ENCODE assay signal across 25 cellular contexts in the genomic region with DNA sequence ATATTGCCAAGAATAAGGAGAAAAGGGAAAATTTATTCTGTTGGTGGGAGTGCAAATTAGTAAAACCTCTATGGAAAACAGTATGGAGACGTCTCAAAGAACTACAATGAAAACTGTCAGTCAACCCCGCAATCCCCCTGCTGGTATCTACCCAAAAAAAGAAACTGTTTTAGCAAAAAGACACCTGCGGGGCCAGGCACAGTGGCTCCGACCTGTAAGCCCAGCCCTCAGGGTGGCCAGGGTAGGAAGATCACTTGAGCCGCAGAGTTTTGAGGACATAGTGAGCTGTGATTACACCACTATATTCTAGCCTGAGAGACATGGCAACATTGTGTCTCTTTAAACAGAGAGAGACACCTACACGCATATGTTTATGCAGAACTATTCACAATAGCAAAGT. TPM values are rescaled to one million over a fixed set of nuclear protein-coding genes. Genes with fewer than 3 reads are reported as not detected.
"Had no signal": no experiment of that assay in that cellular context is flagged by ENCODE, and none has a peak within 500 bp of the region (broad histone marks: within the 10 kb centered on the region; RNA-seq: fewer than 3 reads in every experiment).

No MANE protein-coding gene starts in this region.

- H3K4me3 Mint-ChIP-seq: IgD-negative memory B cell, T-cell had no signal

- H3K27ac ChIP-seq: HL-60, KMS-11, RWPE1 had no signal

- H3K9me3 ChIP-seq: SK-N-SH had no signal

- H3K27me3 Mint-ChIP-seq: IgD-negative memory B cell, T-cell had no signal

- DNase-seq: Kasumi-1, MM.1S, NCI-H1105, NCI-H1417, NCI-H1436 treated with DMSO at 0.1 percent for 48 hours, NCI-H1694, NCI-H1930, NCI-H2081, NCI-H2107, NCI-H2227 treated with DMSO at 0.1 percent for 48 hours, NCI-H524 treated with DMSO at 0.1 percent for 48 hours, NCI-H69, NCI-H774, PC-3, SHP77, SK-N-SH, SW 1271, T-cell had no signal

- H3K27ac Mint-ChIP-seq: IgD-negative memory B cell, T-cell had no signal

- H3K9ac ChIP-seq: KMS-11, SK-N-SH had no signal

- H3K4me2 ChIP-seq: KMS-11, SK-N-SH had no signal

- H3K4me3 ChIP-seq: K562 had no signal

- H3K36me3 Mint-ChIP-seq: IgD-negative memory B cell, T-cell had no signal

- H3K4me1 Mint-ChIP-seq: IgD-negative memory B cell, T-cell had no signal

RNA-seq across cellular contexts. Expression of gene SLITRK1, which starts 37.5 kb away (rescaled TPM):
- total RNA-seq: K562, NCI-H460, OCI-LY7, PC-3, T-cell had no signal
